ENCODE assay signal across 27 cellular contexts in the genomic region with DNA sequence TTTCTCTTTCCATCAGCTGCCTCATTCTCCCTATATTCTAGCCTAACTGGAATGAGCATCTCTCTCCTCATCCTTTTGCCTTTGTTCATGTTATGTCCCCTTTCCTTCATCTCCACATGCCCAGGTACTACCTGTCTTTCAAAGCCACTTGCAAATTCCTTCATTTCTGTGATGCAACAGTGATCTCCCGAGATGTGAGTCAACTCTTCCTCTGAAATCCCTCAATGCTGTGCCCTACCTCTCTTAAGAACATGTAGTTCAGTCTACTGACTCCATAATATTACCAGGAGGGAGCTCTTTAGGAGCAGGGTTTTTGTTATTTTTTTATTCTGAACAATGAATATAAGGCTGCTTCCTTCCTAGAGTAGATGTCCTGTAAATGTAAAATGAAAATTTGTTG.
DNase-seq lines count a peak whose midpoint lies in the region; ATAC-seq and TF ChIP-seq lines count a peak whose summit lies in the region.
"Had no signal": no experiment of that assay in that cellular context is flagged by ENCODE, and none has a peak within 500 bp of the region (broad histone marks: within the 10 kb centered on the region; RNA-seq: fewer than 3 reads in every experiment).

No MANE protein-coding gene starts in this region.

- no peaks in the 10 kb centered on the region for H3K27me3 ChIP-seq in foreskin keratinocyte
- no peaks in the 10 kb centered on the region for H3K27me3 ChIP-seq in gastrocnemius medialis
- H3K27me3 ChIP-seq in ascending aorta: no peaks in the 10 kb centered on the region
- H3K27me3 ChIP-seq: esophagus squamous epithelium, ovary, SJSA1 had no signal

- peaks cover 19% of the 10 kb centered on the region for H3K4me1 ChIP-seq in foreskin keratinocyte
- peaks cover 22 to 26% of the 10 kb centered on the region in 2 donors for H3K4me1 ChIP-seq in gastrocnemius medialis
- H3K4me1 ChIP-seq in ascending aorta: no peaks in the 10 kb centered on the region
- H3K4me1 ChIP-seq: esophagus squamous epithelium, SJSA1 had no signal

- intact Hi-C loops in gastrocnemius medialis (cut with DNase I; ENCODE audit: low total_unique reads): no loop called here
- intact Hi-C loops in activated naive CD4-positive, alpha-beta T cell treated with anti-CD3 and anti-CD28 coated beads for 36 hours (cut with micrococcal nuclease): no loop called here
- intact Hi-C loops in ascending aorta (cut with DNase I): no loop called here

- H3K27me3 Mint-ChIP-seq in WTC11 (ENCODE audit: low read depth): no peaks in the 10 kb centered on the region
- H3K27me3 Mint-ChIP-seq in activated naive CD4-positive, alpha-beta T cell treated with anti-CD3 and anti-CD28 coated beads for 36 hours (ENCODE audit: low read depth): peaks cover 2% of the 10 kb centered on the region

- no peak overlapping the region for H3K27ac ChIP-seq in foreskin keratinocyte
- H3K27ac ChIP-seq in gastrocnemius medialis: peak overlapping the region in 3 of 4 donors; percentile 38 to 65 (median 49)
- H3K27ac ChIP-seq in ascending aorta: no peak overlapping the region
- H3K27ac ChIP-seq: 22Rv1, esophagus squamous epithelium, ovary, SJSA1, skin epidermis had no signal

- H3K4me3 ChIP-seq in gastrocnemius medialis (no peak overlapping the region), ascending aorta (no peak overlapping the region)
- H3K4me3 ChIP-seq: esophagus squamous epithelium, K562, ovary, SJSA1, skin epidermis had no signal

- no peak for TF ChIP-seq CTCF in WTC11 (IDR thresholded peaks at IDR 0.05)
- TF ChIP-seq CTCF in foreskin keratinocyte (conservative IDR thresholded peaks at IDR 0.05): no peak
- no peak for TF ChIP-seq CTCF in gastrocnemius medialis (IDR thresholded peaks at IDR 0.05 in 4 of 5, conservative IDR thresholded peaks at IDR 0.05 in 1 of 5)
- no peak for TF ChIP-seq CTCF in ascending aorta (IDR thresholded peaks at IDR 0.05)

- H3K9me3 Mint-ChIP-seq in WTC11: no peaks in the 10 kb centered on the region
- H3K9me3 Mint-ChIP-seq in activated naive CD4-positive, alpha-beta T cell treated with anti-CD3 and anti-CD28 coated beads for 36 hours: no peaks in the 10 kb centered on the region
- H3K9me3 Mint-ChIP-seq: activated naive CD8-positive, alpha-beta T cell treated with anti-CD3 and anti-CD28 coated beads, Interleukin-2, amount 10 ng/mL, durations not matched to agents 7 days and 5 days; neural crest cell had no signal

- no peak overlapping the region for H3K4me3 Mint-ChIP-seq in WTC11
- H3K4me3 Mint-ChIP-seq in activated naive CD4-positive, alpha-beta T cell treated with anti-CD3 and anti-CD28 coated beads for 36 hours: no peak overlapping the region
- H3K4me3 Mint-ChIP-seq: activated naive CD8-positive, alpha-beta T cell treated with anti-CD3 and anti-CD28 coated beads, Interleukin-2, amount 10 ng/mL, durations not matched to agents 7 days and 5 days; memory B cell; neural crest cell had no signal

- CTCF ChIA-PET in WTC11 (lab: Charles Lee): no interaction called here
- CTCF ChIA-PET in activated naive CD4-positive, alpha-beta T cell treated with anti-CD3 and anti-CD28 coated beads for 36 hours (lab: Charles Lee): no interaction called here

- DNase-seq in DMS53 (lab: John Stamatoyannopoulos, UW) (peak; percentile 37), DMS53 treated with DMSO at 0.1 percent for 48 hours (lab: John Stamatoyannopoulos, UW; ENCODE audit: unreplicated experiment) (no peak), WTC11 (ENCODE audit: low spot score) (no peak), foreskin keratinocyte (peak in 1 of 2 donors; percentile 49), gastrocnemius medialis (no peak), ascending aorta (ENCODE audit: low spot score in 2 of 2) (no peak)
- DNase-seq in activated naive CD4-positive, alpha-beta T cell treated with anti-CD3 and anti-CD28 coated beads for 36 hours: no peak
- DNase-seq: activated CD4-positive, alpha-beta T cell treated with anti-CD3 and anti-CD28 coated beads, Interleukin-2, amount 50 U/mL, for 1 hour; activated effector memory CD4-positive, alpha-beta T cell treated with anti-CD3 and anti-CD28 coated beads, Interleukin-2, amount 50 U/mL, for 16 hours; activated naive CD8-positive, alpha-beta T cell treated with anti-CD3 and anti-CD28 coated beads, Interleukin-2, amount 10 ng/mL, durations not matched to agents 7 days and 5 days; activated T-cell treated with anti-CD3 and anti-CD28 coated beads, Interleukin-2, amount 50 U/mL, for 1 hour; central memory CD4-positive, alpha-beta T cell; esophagus squamous epithelium; hippocampal formation; NCI-H1105 treated with DMSO at 0.1 percent for 48 hours; NCI-H1930; NCI-H2227 treated with DMSO at 0.1 percent for 48 hours; ovary; retina; stimulated activated naive CD4-positive, alpha-beta T cell had no signal

- H3K36me3 ChIP-seq in gastrocnemius medialis: no peaks in the 10 kb centered on the region
- no peaks in the 10 kb centered on the region for H3K36me3 ChIP-seq in ascending aorta
- H3K36me3 ChIP-seq: ovary had no signal

- peaks cover 19% of the 10 kb centered on the region for H3K4me1 Mint-ChIP-seq in WTC11
- no peaks in the 10 kb centered on the region for H3K4me1 Mint-ChIP-seq in activated naive CD4-positive, alpha-beta T cell treated with anti-CD3 and anti-CD28 coated beads for 36 hours (ENCODE audit: low read depth)
- H3K4me1 Mint-ChIP-seq: activated naive CD8-positive, alpha-beta T cell treated with anti-CD3 and anti-CD28 coated beads, Interleukin-2, amount 10 ng/mL, durations not matched to agents 7 days and 5 days; memory B cell had no signal

- ATAC-seq in WTC11 (no peak), foreskin keratinocyte (peak; percentile 44), gastrocnemius medialis (no peak), GM21360 (IDR thresholded peaks at IDR 0.05; ENCODE audit: unreplicated experiment) (no peak)
- ATAC-seq: K562 had no signal

- H3K9me3 ChIP-seq in gastrocnemius medialis (no peaks in the 10 kb centered on the region), ascending aorta (no peaks in the 10 kb centered on the region)
- H3K9me3 ChIP-seq: esophagus squamous epithelium, ovary, SJSA1 had no signal

- H3K36me3 Mint-ChIP-seq in WTC11: peaks cover 73% of the 10 kb centered on the region
- no peaks in the 10 kb centered on the region for H3K36me3 Mint-ChIP-seq in activated naive CD4-positive, alpha-beta T cell treated with anti-CD3 and anti-CD28 coated beads for 36 hours (ENCODE audit: low read depth)
- H3K36me3 Mint-ChIP-seq: activated naive CD8-positive, alpha-beta T cell treated with anti-CD3 and anti-CD28 coated beads, Interleukin-2, amount 10 ng/mL, durations not matched to agents 7 days and 5 days; memory B cell had no signal

- 0 out of 2 replicates have a peak overlapping the region, but pooled peaks have one; percentile 6 for H3K27ac Mint-ChIP-seq in WTC11
- no peak overlapping the region for H3K27ac Mint-ChIP-seq in activated naive CD4-positive, alpha-beta T cell treated with anti-CD3 and anti-CD28 coated beads for 36 hours
- H3K27ac Mint-ChIP-seq: activated naive CD8-positive, alpha-beta T cell treated with anti-CD3 and anti-CD28 coated beads, Interleukin-2, amount 10 ng/mL, durations not matched to agents 7 days and 5 days; memory B cell had no signal

- in situ Hi-C loops in gastrocnemius medialis (cut with MboI; ENCODE audit: low sequenced_read_pairs in 4 of 4): no loop called here

- no peak for TF ChIP-seq POLR2A in gastrocnemius medialis (IDR thresholded peaks at IDR 0.05)

- POLR2A ChIA-PET in WTC11 (lab: Charles Lee): no interaction called here

TF ChIP-seq in WTC11, 78 proteins besides CTCF, POLR2A, EP300 and RAD21 (continues in another document):
- TF ChIP-seq IRF2 (CRISPR knock-in tag; IDR thresholded peaks at IDR 0.05; ENCODE audit: borderline replicate concordance, low read depth) (no peak), EMX1 (CRISPR knock-in tag; IDR thresholded peaks at IDR 0.05) (no peak), JAZF1 (CRISPR knock-in tag; IDR thresholded peaks at IDR 0.05) (no peak), ELF4 (CRISPR knock-in tag; IDR thresholded peaks at IDR 0.05; ENCODE audit: low read depth) (no peak), CREB1 (CRISPR knock-in tag; IDR thresholded peaks at IDR 0.05) (no peak)
- TF ChIP-seq, protein P1, sequence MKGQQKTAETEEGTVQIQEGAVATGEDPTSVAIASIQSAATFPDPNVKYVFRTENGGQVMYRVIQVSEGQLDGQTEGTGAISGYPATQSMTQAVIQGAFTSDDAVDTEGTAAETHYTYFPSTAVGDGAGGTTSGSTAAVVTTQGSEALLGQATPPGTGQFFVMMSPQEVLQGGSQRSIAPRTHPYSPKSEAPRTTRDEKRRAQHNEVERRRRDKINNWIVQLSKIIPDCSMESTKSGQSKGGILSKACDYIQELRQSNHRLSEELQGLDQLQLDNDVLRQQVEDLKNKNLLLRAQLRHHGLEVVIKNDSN (CRISPR knock-in tag; IDR thresholded peaks at IDR 0.05): no peak
- TF ChIP-seq, protein P2, sequence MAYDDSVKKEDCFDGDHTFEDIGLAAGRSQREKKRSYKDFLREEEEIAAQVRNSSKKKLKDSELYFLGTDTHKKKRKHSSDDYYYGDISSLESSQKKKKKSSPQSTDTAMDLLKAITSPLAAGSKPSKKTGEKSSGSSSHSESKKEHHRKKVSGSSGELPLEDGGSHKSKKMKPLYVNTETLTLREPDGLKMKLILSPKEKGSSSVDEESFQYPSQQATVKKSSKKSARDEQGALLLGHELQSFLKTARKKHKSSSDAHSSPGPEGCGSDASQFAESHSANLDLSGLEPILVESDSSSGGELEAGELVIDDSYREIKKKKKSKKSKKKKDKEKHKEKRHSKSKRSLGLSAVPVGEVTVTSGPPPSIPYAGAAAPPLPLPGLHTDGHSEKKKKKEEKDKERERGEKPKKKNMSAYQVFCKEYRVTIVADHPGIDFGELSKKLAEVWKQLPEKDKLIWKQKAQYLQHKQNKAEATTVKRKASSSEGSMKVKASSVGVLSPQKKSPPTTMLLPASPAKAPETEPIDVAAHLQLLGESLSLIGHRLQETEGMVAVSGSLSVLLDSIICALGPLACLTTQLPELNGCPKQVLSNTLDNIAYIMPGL (CRISPR knock-in tag; IDR thresholded peaks at IDR 0.05): no peak
- TF ChIP-seq, protein P3, sequence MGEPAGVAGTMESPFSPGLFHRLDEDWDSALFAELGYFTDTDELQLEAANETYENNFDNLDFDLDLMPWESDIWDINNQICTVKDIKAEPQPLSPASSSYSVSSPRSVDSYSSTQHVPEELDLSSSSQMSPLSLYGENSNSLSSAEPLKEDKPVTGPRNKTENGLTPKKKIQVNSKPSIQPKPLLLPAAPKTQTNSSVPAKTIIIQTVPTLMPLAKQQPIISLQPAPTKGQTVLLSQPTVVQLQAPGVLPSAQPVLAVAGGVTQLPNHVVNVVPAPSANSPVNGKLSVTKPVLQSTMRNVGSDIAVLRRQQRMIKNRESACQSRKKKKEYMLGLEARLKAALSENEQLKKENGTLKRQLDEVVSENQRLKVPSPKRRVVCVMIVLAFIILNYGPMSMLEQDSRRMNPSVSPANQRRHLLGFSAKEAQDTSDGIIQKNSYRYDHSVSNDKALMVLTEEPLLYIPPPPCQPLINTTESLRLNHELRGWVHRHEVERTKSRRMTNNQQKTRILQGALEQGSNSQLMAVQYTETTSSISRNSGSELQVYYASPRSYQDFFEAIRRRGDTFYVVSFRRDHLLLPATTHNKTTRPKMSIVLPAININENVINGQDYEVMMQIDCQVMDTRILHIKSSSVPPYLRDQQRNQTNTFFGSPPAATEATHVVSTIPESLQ (CRISPR knock-in tag; IDR thresholded peaks at IDR 0.05): no peak

Comparison
In these comparisons a context has a peak if more than half of its experiments do, and no peak if none do; other contexts are left out.
1. H3K27ac ChIP-seq: peak in gastrocnemius medialis (3 of 4); none in foreskin keratinocyte (single experiment) and ascending aorta (0 of 2).